5 cellular contexts compared by ENCODE assay signal in the genomic region with DNA sequence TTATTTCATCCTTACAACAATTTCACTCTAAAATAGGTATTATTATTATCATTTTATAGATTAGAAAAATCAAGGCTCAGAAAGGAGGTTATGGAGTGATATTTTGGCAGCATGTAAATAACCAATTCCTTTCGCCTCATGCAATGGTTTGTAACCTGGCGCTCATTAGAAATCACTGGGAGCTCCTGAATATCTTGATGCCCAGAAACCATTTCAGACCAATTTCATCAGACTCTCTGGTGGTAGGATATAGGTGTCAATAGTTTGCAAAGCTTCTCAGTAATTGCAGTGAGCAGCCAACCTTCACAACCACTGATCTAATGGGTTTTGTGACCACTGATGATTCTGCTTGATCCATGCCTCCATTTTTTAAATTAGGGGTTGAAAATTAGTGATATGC.
"Had no signal": no experiment of that assay in that cellular context is flagged by ENCODE, and none has a peak within 500 bp of the region (broad histone marks: within the 10 kb centered on the region; RNA-seq: fewer than 3 reads in every experiment).

No MANE protein-coding gene starts in this region.

- H2AFZ ChIP-seq: GM23338 had no signal

- DNase-seq: H9, HCEC 1CT, HFFc6, IMR-90 had no signal

- H3K4me2 ChIP-seq: GM23338 had no signal

- H3K4me3 ChIP-seq: GM23338 had no signal

- ATAC-seq: GM23338 had no signal
